Comparison of ENCODE assay signal across 33 cellular contexts in the genomic region with DNA sequence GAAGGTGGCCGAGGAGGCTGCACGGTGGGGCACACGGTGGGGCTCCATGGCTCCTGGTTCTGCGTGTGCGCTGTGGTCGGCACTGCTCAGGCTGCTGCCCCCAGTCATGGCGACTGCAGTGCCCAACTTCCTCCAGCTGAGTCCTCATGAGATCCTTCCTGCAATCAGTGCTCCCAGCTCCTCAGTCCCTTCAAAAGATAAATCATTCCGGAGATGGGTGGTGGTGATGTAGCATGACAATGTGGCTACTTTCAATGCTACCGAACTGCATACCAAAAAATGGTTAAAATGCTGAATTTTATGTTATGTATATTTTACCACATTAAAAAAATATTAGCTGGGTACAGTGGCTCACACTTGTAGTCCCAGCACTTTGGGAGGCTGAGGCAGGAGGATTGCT. TPM values are rescaled to one million over a fixed set of nuclear protein-coding genes. Genes with fewer than 3 reads are reported as not detected.
"Had no signal": no experiment of that assay in that cellular context is flagged by ENCODE, and none has a peak within 500 bp of the region (broad histone marks: within the 10 kb centered on the region; RNA-seq: fewer than 3 reads in every experiment).

No MANE protein-coding gene starts in this region.

- H3K4me1 Mint-ChIP-seq: mesothelial cell of epicardium, natural killer cell, nephron progenitor cell had no signal

- H3K4me3 ChIP-seq: hepatocyte, left ventricle myocardium inferior, lung, neural progenitor cell, ovary, sigmoid colon, spleen, suprapubic skin, thoracic aorta, tibial artery, vagina had no signal

- DNase-seq: left ventricle myocardium inferior; mesendoderm; naive B cell; natural killer cell; nephron progenitor cell; occipital lobe; ovary; right cardiac atrium; sigmoid colon; small intestine; spleen; stimulated activated CD4-positive, alpha-beta T cell treated with anti-CD3 and anti-CD28 coated beads, Interleukin-4, amount 100 ng/mL, for 24 hours; stimulated activated naive CD4-positive, alpha-beta T cell; tibial artery had no signal

- H3K4me2 ChIP-seq: hepatocyte, neural progenitor cell had no signal

- FAIRE-seq: small intestine had no signal

- H3K9me3 Mint-ChIP-seq: mesothelial cell of epicardium; naive B cell; natural killer cell; nephron progenitor cell; neural progenitor cell; stimulated activated effector memory CD8-positive, alpha-beta T cell treated with anti-CD3 and anti-CD28 coated beads, Interleukin-12 subunit alpha, Interleukin-12 subunit beta, amount 100 ng/mL, for 72 hours; stimulated activated naive CD8-positive, alpha-beta T cell treated with anti-CD3 and anti-CD28 coated beads, Interleukin-15, Interleukin-2, amounts not matched to agents 100 ng/mL and 50 ng/mL, for 24 hours; type B pancreatic cell had no signal

- H3K27ac Mint-ChIP-seq: mesothelial cell of epicardium; natural killer cell; nephron progenitor cell; neural progenitor cell; progenitor cell of endocrine pancreas; stimulated activated effector memory CD8-positive, alpha-beta T cell treated with anti-CD3 and anti-CD28 coated beads, Interleukin-12 subunit alpha, Interleukin-12 subunit beta, amount 100 ng/mL, for 72 hours; stimulated activated naive CD8-positive, alpha-beta T cell treated with anti-CD3 and anti-CD28 coated beads, Interleukin-15, Interleukin-2, amounts not matched to agents 100 ng/mL and 50 ng/mL, for 24 hours; type B pancreatic cell had no signal

- H3K79me2 ChIP-seq: hepatocyte had no signal

- H3K27ac ChIP-seq: hepatocyte, left ventricle myocardium inferior, neural progenitor cell, neutrophil, ovary, sigmoid colon, spleen, suprapubic skin, thoracic aorta, tibial artery, vagina had no signal

- H3K4me3 Mint-ChIP-seq: mesothelial cell of epicardium; naive B cell; natural killer cell; nephron progenitor cell; neural progenitor cell; stimulated activated effector memory CD8-positive, alpha-beta T cell treated with anti-CD3 and anti-CD28 coated beads, Interleukin-12 subunit alpha, Interleukin-12 subunit beta, amount 100 ng/mL, for 72 hours; stimulated activated naive CD8-positive, alpha-beta T cell treated with anti-CD3 and anti-CD28 coated beads, Interleukin-15, Interleukin-2, amounts not matched to agents 100 ng/mL and 50 ng/mL, for 24 hours; type B pancreatic cell had no signal

- H3K27me3 ChIP-seq: neutrophil, ovary, spleen, tibial artery, vagina had no signal

- H3K4me1 ChIP-seq: left ventricle myocardium inferior, neural progenitor cell, sigmoid colon, suprapubic skin, tibial artery, vagina had no signal

- H3K9ac ChIP-seq: neural progenitor cell had no signal

- H3K9me3 ChIP-seq: left ventricle myocardium inferior, neutrophil, ovary, sigmoid colon, spleen, suprapubic skin, thoracic aorta, tibial artery, vagina had no signal

- H3K36me3 ChIP-seq: left ventricle myocardium inferior, neural progenitor cell, neutrophil, ovary, sigmoid colon, spleen, suprapubic skin, thoracic aorta, tibial artery, vagina had no signal

- ATAC-seq: natural killer cell; right cardiac atrium; stimulated activated effector memory CD8-positive, alpha-beta T cell treated with anti-CD3 and anti-CD28 coated beads, Interleukin-12 subunit alpha, Interleukin-12 subunit beta, amount 100 ng/mL, for 72 hours had no signal

- H2AFZ ChIP-seq: hepatocyte, neural progenitor cell had no signal

- H3K36me3 Mint-ChIP-seq: mesothelial cell of epicardium; naive B cell; natural killer cell; neural progenitor cell; stimulated activated effector memory CD8-positive, alpha-beta T cell treated with anti-CD3 and anti-CD28 coated beads, Interleukin-12 subunit alpha, Interleukin-12 subunit beta, amount 100 ng/mL, for 72 hours; type B pancreatic cell had no signal

RNA-seq across cellular contexts. Expression of a gene that starts 14.1 kb away (rescaled TPM):
- total RNA-seq: hepatocyte, kidney epithelial cell, left ventricle myocardium inferior, lower leg skin, lung, mesothelial cell of epicardium, mononuclear cell, natural killer cell, occipital lobe, ovary, progenitor cell of endocrine pancreas, pulmonary artery endothelial cell, renal cortical epithelial cell, right cardiac atrium, sigmoid colon, spleen, subcutaneous adipose tissue, suprapubic skin, thoracic aorta, ureter, vagina had no signal
- polyA plus RNA-seq: hepatocyte, ovary, right cardiac atrium had no signal
